In the genomic region with DNA sequence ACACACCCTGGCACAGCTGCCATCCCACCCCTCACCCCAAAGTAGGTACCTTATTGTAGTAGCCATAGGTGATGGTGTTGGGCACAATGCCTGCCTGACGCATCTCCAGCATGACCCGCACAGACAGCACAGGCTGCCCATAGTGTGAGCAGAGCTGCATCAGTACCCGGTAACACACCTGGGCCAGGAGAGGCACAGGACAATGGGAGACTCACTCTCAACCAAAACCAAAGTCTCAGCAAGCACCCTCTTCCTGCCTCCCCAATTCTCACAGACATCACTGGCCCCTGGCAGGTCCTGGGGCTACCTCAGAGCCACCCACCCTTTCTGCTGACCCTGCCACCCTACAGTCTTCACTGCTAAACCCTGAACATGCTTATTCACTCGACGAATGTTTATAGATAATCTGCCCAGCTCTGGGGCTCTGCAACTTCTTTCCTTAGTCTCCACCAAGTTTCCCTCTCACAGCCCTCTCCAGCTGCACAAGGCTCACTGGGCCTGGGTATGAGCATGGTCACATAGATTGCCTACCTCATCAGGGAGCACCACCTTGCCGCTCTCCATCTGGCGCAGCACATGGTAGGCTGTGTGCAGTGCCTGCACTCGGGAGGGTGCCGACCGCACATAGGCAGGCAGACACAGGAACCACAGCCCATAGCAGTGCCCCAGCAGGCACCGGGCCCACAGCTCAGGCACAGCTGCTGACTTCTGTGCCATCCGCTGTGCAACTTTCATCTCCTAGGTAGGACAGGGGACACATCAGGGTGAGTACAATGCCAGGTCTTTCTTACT, we compare ENCODE assay signal across 1 cellular context.
TF ChIP-seq lines count a peak whose summit lies in the region.

No MANE protein-coding gene starts in this region.

TF ChIP-seq in HepG2, 621 proteins besides CTCF, POLR2A, EP300 and RAD21:
- TF ChIP-seq, protein P1, sequence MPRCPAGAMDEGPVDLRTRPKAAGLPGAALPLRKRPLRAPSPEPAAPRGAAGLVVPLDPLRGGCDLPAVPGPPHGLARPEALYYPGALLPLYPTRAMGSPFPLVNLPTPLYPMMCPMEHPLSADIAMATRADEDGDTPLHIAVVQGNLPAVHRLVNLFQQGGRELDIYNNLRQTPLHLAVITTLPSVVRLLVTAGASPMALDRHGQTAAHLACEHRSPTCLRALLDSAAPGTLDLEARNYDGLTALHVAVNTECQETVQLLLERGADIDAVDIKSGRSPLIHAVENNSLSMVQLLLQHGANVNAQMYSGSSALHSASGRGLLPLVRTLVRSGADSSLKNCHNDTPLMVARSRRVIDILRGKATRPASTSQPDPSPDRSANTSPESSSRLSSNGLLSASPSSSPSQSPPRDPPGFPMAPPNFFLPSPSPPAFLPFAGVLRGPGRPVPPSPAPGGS (CRISPR knock-in tag; IDR thresholded peaks at IDR 0.05) = no peak
- TF ChIP-seq AGO2 (optimal IDR thresholded peaks at IDR 0.05; ENCODE audit: low read depth, low read length) (peak; percentile 30), SRSF1 (optimal IDR thresholded peaks at IDR 0.05; ENCODE audit: low read depth, low read length) (no peak), ZNF777 (CRISPR knock-in tag; IDR thresholded peaks at IDR 0.05) (no peak), RBFOX2 (IDR thresholded peaks at IDR 0.05; ENCODE audit: low read depth, low read length) (0 out of 2 replicates have a peak, but pooled peaks have one; percentile 28)
TF ChIP-seq in HepG2: peak in this region for 2.
